ENCODE assay signal across 1 cellular context in the genomic region with DNA sequence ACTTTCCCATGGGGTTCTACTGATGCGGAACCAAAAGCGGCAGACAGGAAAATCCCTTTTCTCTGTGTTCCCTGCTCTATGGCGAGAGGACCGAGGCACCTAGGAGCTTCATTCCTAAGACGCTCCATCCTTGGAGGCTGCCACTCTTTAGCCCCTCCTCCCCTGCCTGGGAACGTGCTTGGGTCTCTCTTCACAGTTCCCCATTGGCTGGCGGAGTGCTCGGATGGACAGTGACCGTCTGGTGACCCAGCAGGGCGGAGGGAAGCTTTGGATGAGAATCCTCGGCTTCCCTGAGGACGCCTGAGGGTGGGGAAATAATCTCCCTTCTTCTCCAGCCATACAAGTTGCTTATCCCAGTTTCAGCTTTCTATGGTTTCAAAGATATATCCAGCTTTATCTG.
TF ChIP-seq lines count a peak whose summit lies in the region.

No MANE protein-coding gene starts in this region.

TF ChIP-seq in WTC11, 78 proteins besides CTCF, POLR2A, EP300 and RAD21 (continued from another document):
- TF ChIP-seq, protein P1, sequence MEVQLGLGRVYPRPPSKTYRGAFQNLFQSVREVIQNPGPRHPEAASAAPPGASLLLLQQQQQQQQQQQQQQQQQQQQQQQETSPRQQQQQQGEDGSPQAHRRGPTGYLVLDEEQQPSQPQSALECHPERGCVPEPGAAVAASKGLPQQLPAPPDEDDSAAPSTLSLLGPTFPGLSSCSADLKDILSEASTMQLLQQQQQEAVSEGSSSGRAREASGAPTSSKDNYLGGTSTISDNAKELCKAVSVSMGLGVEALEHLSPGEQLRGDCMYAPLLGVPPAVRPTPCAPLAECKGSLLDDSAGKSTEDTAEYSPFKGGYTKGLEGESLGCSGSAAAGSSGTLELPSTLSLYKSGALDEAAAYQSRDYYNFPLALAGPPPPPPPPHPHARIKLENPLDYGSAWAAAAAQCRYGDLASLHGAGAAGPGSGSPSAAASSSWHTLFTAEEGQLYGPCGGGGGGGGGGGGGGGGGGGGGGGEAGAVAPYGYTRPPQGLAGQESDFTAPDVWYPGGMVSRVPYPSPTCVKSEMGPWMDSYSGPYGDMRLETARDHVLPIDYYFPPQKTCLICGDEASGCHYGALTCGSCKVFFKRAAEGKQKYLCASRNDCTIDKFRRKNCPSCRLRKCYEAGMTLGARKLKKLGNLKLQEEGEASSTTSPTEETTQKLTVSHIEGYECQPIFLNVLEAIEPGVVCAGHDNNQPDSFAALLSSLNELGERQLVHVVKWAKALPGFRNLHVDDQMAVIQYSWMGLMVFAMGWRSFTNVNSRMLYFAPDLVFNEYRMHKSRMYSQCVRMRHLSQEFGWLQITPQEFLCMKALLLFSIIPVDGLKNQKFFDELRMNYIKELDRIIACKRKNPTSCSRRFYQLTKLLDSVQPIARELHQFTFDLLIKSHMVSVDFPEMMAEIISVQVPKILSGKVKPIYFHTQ (CRISPR knock-in tag; IDR thresholded peaks at IDR 0.05), result no peak
- TF ChIP-seq ZNF138 (CRISPR knock-in tag; conservative IDR thresholded peaks at IDR 0.05), result no peak
- TF ChIP-seq ZNF671 (CRISPR knock-in tag; IDR thresholded peaks at IDR 0.05), result no peak
- TF ChIP-seq ESRRA (CRISPR knock-in tag; IDR thresholded peaks at IDR 0.05; ENCODE audit: borderline replicate concordance), result no peak
- no peak for TF ChIP-seq ZNF121 (CRISPR knock-in tag; IDR thresholded peaks at IDR 0.05)
